7 cellular contexts compared by ENCODE assay signal in genomic region chr6:27019651-27020552, GRCh38.
DNase-seq lines count a peak whose midpoint lies in the region; ATAC-seq, FAIRE-seq and TF ChIP-seq lines count a peak whose summit lies in the region.

No MANE protein-coding gene starts in this region.

- no peaks in the 10 kb centered on the region for H3K27me3 ChIP-seq in cardiac muscle cell
- H3K27me3 ChIP-seq in transverse colon: peaks cover 5% of the 10 kb centered on the region

- H3K9me3 Mint-ChIP-seq in activated naive CD8-positive, alpha-beta T cell treated with anti-CD3 and anti-CD28 coated beads, Interleukin-2, amount 10 ng/mL, durations not matched to agents 7 days and 5 days: peaks cover 16% of the 10 kb centered on the region

- H3K9me3 ChIP-seq in cardiac muscle cell (ENCODE audit: low read depth) (no peaks in the 10 kb centered on the region), transverse colon (peaks cover 6 to 8% of the 10 kb centered on the region in 2 donors)

- peaks cover 8% of the 10 kb centered on the region for H3K4me1 ChIP-seq in cardiac muscle cell (ENCODE audit: low read depth)
- no peaks in the 10 kb centered on the region for H3K4me1 ChIP-seq in transverse colon

- H3K27ac ChIP-seq in cardiac muscle cell (peak overlapping the region; percentile 98), transverse colon (peak overlapping the region; percentile 87 to 93 (median 88))

- TF ChIP-seq CTCF in cardiac muscle cell (IDR thresholded peaks at IDR 0.05; ENCODE audit: low read depth, low read length): no peak
- TF ChIP-seq CTCF in omental fat pad (IDR thresholded peaks at IDR 0.05): no peak
- TF ChIP-seq CTCF in transverse colon (IDR thresholded peaks at IDR 0.05): no peak

- peak; percentile 96 for FAIRE-seq in HTR-8/SVneo (lab: Jason Lieb, UNC)

- H3K36me3 Mint-ChIP-seq in activated naive CD8-positive, alpha-beta T cell treated with anti-CD3 and anti-CD28 coated beads, Interleukin-2, amount 10 ng/mL, durations not matched to agents 7 days and 5 days: no peaks in the 10 kb centered on the region

- intact Hi-C loops in transverse colon (cut with DNase I; ENCODE audit: low total_unique reads): no loop called here

- POLR2A ChIA-PET in activated naive CD8-positive, alpha-beta T cell treated with anti-CD3 and anti-CD28 coated beads, Interleukin-2, amount 10 ng/mL, durations not matched to agents 7 days and 5 days (lab: Charles Lee): no interaction called here

- H3K4me3 Mint-ChIP-seq in activated naive CD8-positive, alpha-beta T cell treated with anti-CD3 and anti-CD28 coated beads, Interleukin-2, amount 10 ng/mL, durations not matched to agents 7 days and 5 days: peak overlapping the region; percentile 84

- no peak for TF ChIP-seq EP300 in transverse colon (IDR thresholded peaks at IDR 0.05; ENCODE audit: low read depth)

- H3K36me3 ChIP-seq in cardiac muscle cell (no peaks in the 10 kb centered on the region), transverse colon (no peaks in the 10 kb centered on the region)

- DNase-seq in HTR-8/SVneo (ENCODE audit: insufficient read length, low spot score) (peak; percentile 72), SHP77 (lab: John Stamatoyannopoulos, UW) (peak; percentile 93), cardiac muscle cell (ENCODE audit: low read depth in 1 of 2, low spot score in 1 of 2) (peak; percentile 82 to 97), omental fat pad (ENCODE audit: low spot score) (peak; percentile 41), transverse colon (peak; percentile 81)
- DNase-seq in activated naive CD8-positive, alpha-beta T cell treated with anti-CD3 and anti-CD28 coated beads, Interleukin-2, amount 10 ng/mL, durations not matched to agents 7 days and 5 days: peak; percentile 68

- H3K4me3 ChIP-seq in cardiac muscle cell (peak overlapping the region; percentile 67), transverse colon (peak overlapping the region; percentile 48 to 71 (median 60))

- H3K27me3 Mint-ChIP-seq in activated naive CD8-positive, alpha-beta T cell treated with anti-CD3 and anti-CD28 coated beads, Interleukin-2, amount 10 ng/mL, durations not matched to agents 7 days and 5 days: peaks cover 19% of the 10 kb centered on the region

- H3K27ac Mint-ChIP-seq in activated naive CD8-positive, alpha-beta T cell treated with anti-CD3 and anti-CD28 coated beads, Interleukin-2, amount 10 ng/mL, durations not matched to agents 7 days and 5 days: peak overlapping the region; percentile 67

- in situ Hi-C loops in transverse colon (cut with MboI; ENCODE audit: low pct_ligation_motif_present in 1 of 4, low pct_unique_long_range_greater_than_20kb in 1 of 4, low sequenced_read_pairs in 3 of 4): no loop called here

- H3K4me1 Mint-ChIP-seq in activated naive CD8-positive, alpha-beta T cell treated with anti-CD3 and anti-CD28 coated beads, Interleukin-2, amount 10 ng/mL, durations not matched to agents 7 days and 5 days: peaks cover 9% of the 10 kb centered on the region

- peak; percentile 87 for ATAC-seq in activated naive CD8-positive, alpha-beta T cell treated with anti-CD3 and anti-CD28 coated beads, Interleukin-2, amount 10 ng/mL, durations not matched to agents 7 days and 5 days (ENCODE audit: low read depth)
- peak; percentile 98 for ATAC-seq in omental fat pad (ENCODE audit: low FRiP score)

- WGBS in transverse colon (ENCODE audit: low coverage in 1 of 2), 2 donors: 0 to 25% methylated on average over 6 to 58 of the region's 58 CpGs

- TF ChIP-seq POLR2A in GM18526 (IDR thresholded peaks at IDR 0.05; ENCODE audit: extremely low read depth, insufficient read length) (peak; percentile 63), transverse colon (IDR thresholded peaks at IDR 0.05) (peak; percentile 59)

Comparison
In these comparisons a context has a peak if more than half of its experiments do, and no peak if none do; other contexts are left out.
1. Peak in every context shown above with its lines: DNase-seq, ATAC-seq, H3K4me3 ChIP-seq and H3K27ac ChIP-seq.
2. DNase-seq: peak in every context shown above with its lines; median percentile 93 in SHP77; 90 in cardiac muscle cell; 81 in transverse colon; 72 in HTR-8/SVneo; 68 in activated naive CD8-positive, alpha-beta T cell treated with anti-CD3 and anti-CD28 coated beads, Interleukin-2, amount 10 ng/mL, durations not matched to agents 7 days and 5 days; 41 in omental fat pad.